In genomic region chr7:29494350-29494749, GRCh38 we compare ENCODE assay signal across 19 cellular contexts.
DNase-seq lines count a peak whose midpoint lies in the region; ATAC-seq lines count a peak whose summit lies in the region.
"Had no signal": no experiment of that assay in that cellular context is flagged by ENCODE, and none has a peak within 500 bp of the region (broad histone marks: within the 10 kb centered on the region; RNA-seq: fewer than 3 reads in every experiment).

No MANE protein-coding gene starts in this region.

- no peaks in the 10 kb centered on the region for H3K36me3 ChIP-seq in GM23248 (ENCODE audit: low read depth)
- H3K36me3 ChIP-seq in subcutaneous abdominal adipose tissue (ENCODE audit: control insufficient read depth in 5 of 5, insufficient read depth in 5 of 5, low read length in 5 of 5): no peaks in the 10 kb centered on the region
- H3K36me3 ChIP-seq: adrenal gland had no signal

- H3K4me3 ChIP-seq in GM23248 (no peak overlapping the region), subcutaneous abdominal adipose tissue (ENCODE audit: low read depth in 1 of 5, low read length in 5 of 5) (no peak overlapping the region)
- H3K4me3 ChIP-seq: adrenal gland, left ventricle myocardium inferior, psoas muscle had no signal

- H3K9me3 ChIP-seq in GM23248 (ENCODE audit: low read depth) (no peaks in the 10 kb centered on the region), subcutaneous abdominal adipose tissue (ENCODE audit: control insufficient read depth in 5 of 5, low read length in 5 of 5) (no peaks in the 10 kb centered on the region)
- H3K9me3 ChIP-seq: adrenal gland, left ventricle myocardium inferior, psoas muscle had no signal

- no peaks in the 10 kb centered on the region for H3K79me2 ChIP-seq in GM23248 (ENCODE audit: insufficient read depth)

- WGBS in GM23248 (ENCODE audit: low coverage in 1 of 2, low lambda C conversion rate in 2 of 2, missing lambda C conversion rate in 2 of 2), 2 experiments: 74 to 81% methylated on average over 1 of the region's 1 CpG

- DNase-seq in GM23248 (peak; percentile 64), astrocyte of the hippocampus (ENCODE audit: low read depth, low spot score) (peak; percentile 13), iris pigment epithelial cell (ENCODE audit: low read depth) (peak; percentile 70), GM19240 (ENCODE audit: insufficient read length, low spot score) (no peak)
- DNase-seq: activated B cell treated with CpG ODN at 0.5 μM for 24 hours; adrenal gland; CD4-positive, alpha-beta memory T cell; cortex of kidney; left ventricle myocardium inferior; naive thymus-derived CD4-positive, alpha-beta T cell; NCI-H2081 treated with DMSO at 0.1 percent for 48 hours; NCI-H526; psoas muscle; T-cell had no signal

- H3K9me2 ChIP-seq in GM23248 (ENCODE audit: insufficient read depth): peaks cover 10% of the 10 kb centered on the region; the same call in 1 of the 2 replicates

- H2AFZ ChIP-seq in GM23248: 0 out of 2 replicates have a peak overlapping the region, but pooled peaks have one; percentile 3

- ATAC-seq in GM21528 (IDR thresholded peaks at IDR 0.05; ENCODE audit: low FRiP score, unreplicated experiment): no peak
- no peak for ATAC-seq in GM21825 (IDR thresholded peaks at IDR 0.05; ENCODE audit: unreplicated experiment)
- ATAC-seq: activated T-helper 17 cell treated with anti-CD3 and anti-CD28 coated beads, Interleukin-2, amount 50 U/mL, for 72 hours; HCT116; naive thymus-derived CD4-positive, alpha-beta T cell; psoas muscle; T-cell had no signal

- H3K27me3 ChIP-seq in GM23248 (replicated peaks; ENCODE audit: insufficient read depth) (no peaks in the 10 kb centered on the region), subcutaneous abdominal adipose tissue (ENCODE audit: control insufficient read depth in 5 of 5, insufficient read depth in 4 of 5, low read length in 5 of 5) (no peaks in the 10 kb centered on the region)
- H3K27me3 ChIP-seq: adrenal gland had no signal

- H4K20me1 ChIP-seq in GM23248 (ENCODE audit: insufficient read depth): no peaks in the 10 kb centered on the region

- peak overlapping the region; percentile 12 for H3K4me2 ChIP-seq in GM23248 (ENCODE audit: unreplicated experiment)

- H3K27ac ChIP-seq in GM23248 (peak overlapping the region; percentile 47), subcutaneous abdominal adipose tissue (ENCODE audit: low read depth, low read length) (peak overlapping the region; percentile 75)
- H3K27ac ChIP-seq: left ventricle myocardium inferior, psoas muscle had no signal

- peaks cover 32% of the 10 kb centered on the region for H3F3A ChIP-seq in GM23248 (ENCODE audit: insufficient read depth)

- in situ Hi-C loops in GM23248 (cut with MboI): no loop called here

- H3K4me1 ChIP-seq in GM23248 (ENCODE audit: insufficient read depth) (peaks cover 44% of the 10 kb centered on the region), subcutaneous abdominal adipose tissue (ENCODE audit: control insufficient read depth in 5 of 5, insufficient read depth in 5 of 5, low read length in 5 of 5) (peaks cover 0 to 15% (median 9%) of the 10 kb centered on the region in 5 donors)
- H3K4me1 ChIP-seq: adrenal gland, psoas muscle had no signal

- 0 out of 2 replicates have a peak overlapping the region, but pooled peaks have one; percentile 2 for H3K9ac ChIP-seq in GM23248
- peak overlapping the region in 1 of 5 donors; percentile 58 for H3K9ac ChIP-seq in subcutaneous abdominal adipose tissue (ENCODE audit: low read length in 5 of 5)
